In the genomic region with DNA sequence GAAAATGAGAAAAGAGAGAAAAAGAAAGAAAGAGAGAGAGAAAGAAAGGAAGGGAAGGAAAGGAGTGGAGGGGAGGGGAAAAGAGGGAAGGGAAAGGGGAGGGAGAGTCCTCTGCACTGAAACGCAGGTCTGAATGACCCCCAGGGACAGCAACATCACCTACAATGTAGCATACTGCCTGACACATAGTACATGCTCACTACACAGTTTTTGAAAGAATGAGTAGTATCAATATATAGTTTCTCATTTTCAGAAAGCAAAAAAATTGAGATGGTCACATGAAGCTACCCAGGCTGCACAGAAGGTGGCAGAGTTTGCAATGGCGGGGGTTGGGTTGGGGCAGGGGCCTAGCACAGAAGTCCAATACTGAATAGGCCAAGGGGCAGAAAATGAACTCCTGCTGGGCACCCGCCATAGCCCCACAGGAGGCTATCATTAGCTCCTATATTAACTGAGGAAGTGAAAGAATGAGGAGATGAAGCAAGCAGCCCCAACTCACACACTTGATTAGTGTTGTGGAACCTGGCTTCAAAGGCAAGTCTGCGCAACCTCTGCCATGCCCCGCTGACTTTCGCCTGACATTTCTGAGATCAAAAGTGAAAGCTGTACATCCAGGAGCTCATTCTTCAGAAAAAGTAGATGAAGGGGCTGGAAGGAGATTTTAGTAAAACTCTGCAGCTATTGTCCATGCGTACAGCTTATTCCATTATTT, we compare ENCODE assay signal across 10 cellular contexts.
DNase-seq lines count a peak whose midpoint lies in the region; ATAC-seq and TF ChIP-seq lines count a peak whose summit lies in the region.
"Had no signal": no experiment of that assay in that cellular context is flagged by ENCODE, and none has a peak within 500 bp of the region (broad histone marks: within the 10 kb centered on the region; RNA-seq: fewer than 3 reads in every experiment).

No MANE protein-coding gene starts in this region.

- peaks cover 0 to 1% of the 10 kb centered on the region in 2 donors for H3K9me3 Mint-ChIP-seq in stimulated activated naive B cell treated with anti-CD40 and anti-IgM and Interleukin-4, amounts not matched to agents 10 μg/mL and 1 μg/mL and 100 μg/mL, for 72 hours
- H3K9me3 Mint-ChIP-seq: activated CD4-positive, alpha-beta memory T cell treated with anti-CD3 and anti-CD28 coated beads for 36 hours had no signal

- H3K36me3 ChIP-seq in OCI-LY1 (ENCODE audit: insufficient read depth, low read length) = no peaks in the 10 kb centered on the region

- no peaks in the 10 kb centered on the region for H3K79me2 ChIP-seq in OCI-LY1 (ENCODE audit: insufficient read depth, low read length)
- H3K79me2 ChIP-seq: parathyroid adenoma had no signal

- peak overlapping the region; percentile 91 for H3K27ac Mint-ChIP-seq in stimulated activated naive B cell treated with anti-CD40 and anti-IgM and Interleukin-4, amounts not matched to agents 10 μg/mL and 1 μg/mL and 100 μg/mL, for 72 hours
- H3K27ac Mint-ChIP-seq: activated CD4-positive, alpha-beta memory T cell treated with anti-CD3 and anti-CD28 coated beads for 36 hours had no signal

- no peaks in the 10 kb centered on the region for H3K27me3 Mint-ChIP-seq in stimulated activated naive B cell treated with anti-CD40 and anti-IgM and Interleukin-4, amounts not matched to agents 10 μg/mL and 1 μg/mL and 100 μg/mL, for 72 hours
- H3K27me3 Mint-ChIP-seq: activated CD4-positive, alpha-beta memory T cell treated with anti-CD3 and anti-CD28 coated beads for 36 hours had no signal

- H3K9me3 ChIP-seq in OCI-LY1 (ENCODE audit: low read length) = no peaks in the 10 kb centered on the region

- peaks cover 45% of the 10 kb centered on the region for H3K4me1 ChIP-seq in OCI-LY1 (ENCODE audit: insufficient read depth, low read length, severe bottlenecking)
- H3K4me1 ChIP-seq: parathyroid adenoma had no signal

- TF ChIP-seq CTCF in OCI-LY1 (IDR thresholded peaks at IDR 0.05; ENCODE audit: low read length) = peak; percentile 17; the same call in 1 of the 2 replicates

- peak overlapping the region; percentile 85 for H3K27ac ChIP-seq in OCI-LY1 (ENCODE audit: low read depth, low read length, poor library complexity, severe bottlenecking)
- H3K27ac ChIP-seq: parathyroid adenoma had no signal

- no peak overlapping the region for H3K4me3 ChIP-seq in OCI-LY1 (ENCODE audit: low read depth, low read length, poor library complexity, severe bottlenecking)

- H3K27me3 ChIP-seq in OCI-LY1 (ENCODE audit: insufficient read depth, low read length) = no peaks in the 10 kb centered on the region

- H3K4me2 ChIP-seq in OCI-LY1 (ENCODE audit: low read length) = peak overlapping the region; percentile 55

- no peak overlapping the region for H2AFZ ChIP-seq in OCI-LY1 (ENCODE audit: low read length)
- H2AFZ ChIP-seq: parathyroid adenoma had no signal

- peak; percentile 92 for ATAC-seq in HG02970 (IDR thresholded peaks at IDR 0.05; ENCODE audit: low FRiP score, unreplicated experiment)
- peak; percentile 95 to 96 for ATAC-seq in stimulated activated naive B cell treated with anti-CD40 and anti-IgM and Interleukin-4, amounts not matched to agents 10 μg/mL and 1 μg/mL and 100 μg/mL, for 72 hours (replicated peaks)

- H3K9me2 ChIP-seq in OCI-LY1 (ENCODE audit: low read depth, low read length) = no peaks in the 10 kb centered on the region

- H4K20me1 ChIP-seq in OCI-LY1 (ENCODE audit: insufficient read depth, low read length) = no peaks in the 10 kb centered on the region

- H3K9ac ChIP-seq in OCI-LY1 (ENCODE audit: low read length) = no peak overlapping the region
- H3K9ac ChIP-seq: parathyroid adenoma had no signal

- H3K4me1 Mint-ChIP-seq in stimulated activated naive B cell treated with anti-CD40 and anti-IgM and Interleukin-4, amounts not matched to agents 10 μg/mL and 1 μg/mL and 100 μg/mL, for 72 hours = peaks cover 50 to 80% of the 10 kb centered on the region in 2 donors

- H3K36me3 Mint-ChIP-seq in stimulated activated naive B cell treated with anti-CD40 and anti-IgM and Interleukin-4, amounts not matched to agents 10 μg/mL and 1 μg/mL and 100 μg/mL, for 72 hours = peaks cover 6 to 21% of the 10 kb centered on the region in 2 donors
- H3K36me3 Mint-ChIP-seq: activated CD4-positive, alpha-beta memory T cell treated with anti-CD3 and anti-CD28 coated beads for 36 hours had no signal

- H3K4me3 Mint-ChIP-seq in stimulated activated naive B cell treated with anti-CD40 and anti-IgM and Interleukin-4, amounts not matched to agents 10 μg/mL and 1 μg/mL and 100 μg/mL, for 72 hours = peak overlapping the region; percentile 22 to 57
- H3K4me3 Mint-ChIP-seq: activated CD4-positive, alpha-beta memory T cell treated with anti-CD3 and anti-CD28 coated beads for 36 hours had no signal

- no peaks in the 10 kb centered on the region for H3F3A ChIP-seq in OCI-LY1 (ENCODE audit: insufficient read depth, low read length)

- DNase-seq in SIG-M5 treated with dmso at 0.1 percent for 504 hours (lab: John Stamatoyannopoulos, UW; ENCODE audit: unreplicated experiment) (peak; percentile 65), SIG-M5 (lab: John Stamatoyannopoulos, UW) (no peak), cerebellar nuclear complex (lab: John Stamatoyannopoulos, UW) (no peak)
- peak; percentile 82 for DNase-seq in stimulated activated naive B cell treated with anti-CD40 and anti-IgM and Interleukin-4, amounts not matched to agents 10 μg/mL and 1 μg/mL and 100 μg/mL, for 72 hours
- no peak for DNase-seq in stimulated activated naive CD4-positive, alpha-beta T cell treated with Interleukin-2 at 50 U/mL for 16 hours (lab: John Stamatoyannopoulos, UW)
- DNase-seq in stimulated activated CD4-positive, alpha-beta T cell treated with anti-CD3 and anti-CD28 coated beads, Interleukin-15, amount 100 ng/mL, for 24 hours = no peak
- DNase-seq: activated CD4-positive, alpha-beta memory T cell treated with anti-CD3 and anti-CD28 coated beads for 36 hours had no signal

Comparison
In these comparisons a context has a peak if more than half of its experiments do, and no peak if none do; other contexts are left out.
1. DNase-seq: peak in SIG-M5 treated with dmso at 0.1 percent for 504 hours (single experiment) and stimulated activated naive B cell treated with anti-CD40 and anti-IgM and Interleukin-4, amounts not matched to agents 10 μg/mL and 1 μg/mL and 100 μg/mL, for 72 hours (single experiment); none in SIG-M5 (single experiment), stimulated activated naive CD4-positive, alpha-beta T cell treated with Interleukin-2 at 50 U/mL for 16 hours (single experiment), stimulated activated CD4-positive, alpha-beta T cell treated with anti-CD3 and anti-CD28 coated beads, Interleukin-15, amount 100 ng/mL, for 24 hours (single experiment) and cerebellar nuclear complex (0 of 2).